19 cellular contexts compared by ENCODE assay signal in the genomic region with DNA sequence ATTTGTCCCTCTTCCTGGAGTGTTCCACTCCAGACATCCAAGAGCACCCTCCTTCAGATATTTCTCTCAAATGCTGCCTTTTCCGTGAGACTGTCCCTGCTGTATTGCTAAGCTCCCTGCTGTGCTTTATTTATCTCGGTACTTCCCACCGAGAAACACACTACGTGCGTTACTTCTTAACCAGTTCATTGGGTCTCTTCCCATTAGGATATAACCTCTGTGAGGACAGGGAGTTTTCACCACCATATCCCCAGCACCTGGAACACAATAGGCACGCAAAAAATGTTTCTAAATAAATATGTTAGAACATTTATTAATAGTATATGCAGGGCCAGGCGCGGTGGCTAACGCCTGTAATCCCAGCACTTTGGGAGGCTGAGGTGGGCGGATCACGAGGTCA.
A peak's percentile ranks its signal among the peaks of the same experiment; 100 is the strongest.
DNase-seq lines count a peak whose midpoint lies in the region; ATAC-seq and TF ChIP-seq lines count a peak whose summit lies in the region.
"Had no signal": no experiment of that assay in that cellular context is flagged by ENCODE, and none has a peak within 500 bp of the region (broad histone marks: within the 10 kb centered on the region; RNA-seq: fewer than 3 reads in every experiment).

No MANE protein-coding gene starts in this region.

- H3K18ac ChIP-seq in IMR-90 (ENCODE audit: low read depth, low read length), result no peak overlapping the region

- peaks cover 5% of the 10 kb centered on the region for H3K36me3 Mint-ChIP-seq in Caco-2 (ENCODE audit: insufficient read depth, unreplicated experiment)
- H3K36me3 Mint-ChIP-seq in WTC11, result no peaks in the 10 kb centered on the region
- H3K36me3 Mint-ChIP-seq: CD14-positive monocyte; CD4-positive, alpha-beta memory T cell; CD4-positive, CD25-positive, alpha-beta regulatory T cell; CD8-positive, alpha-beta memory T cell had no signal

- H2AK5ac ChIP-seq in IMR-90 (ENCODE audit: low read depth, low read length), result no peak overlapping the region

- H3K27ac Mint-ChIP-seq in Caco-2 (ENCODE audit: unreplicated experiment), result peak overlapping the region; percentile 57
- H3K27ac Mint-ChIP-seq in WTC11, result no peak overlapping the region
- H3K27ac Mint-ChIP-seq: CD14-positive monocyte; CD4-positive, alpha-beta memory T cell; CD4-positive, CD25-positive, alpha-beta regulatory T cell; CD8-positive, alpha-beta memory T cell had no signal

- no peak overlapping the region for H3K27ac ChIP-seq in right cardiac atrium (ENCODE audit: low read length)
- H3K27ac ChIP-seq in IMR-90 (ENCODE audit: insufficient read depth, low read length), result no peak overlapping the region
- H3K27ac ChIP-seq: BLaER1 had no signal

- BruUV-seq in Caco-2 (replicated peaks; lab: Mats Ljungman, UMichigan) (no TSS peak), IMR-90 (replicated peaks; lab: Mats Ljungman, UMichigan) (no TSS peak)

- H3K27me3 ChIP-seq in right cardiac atrium (ENCODE audit: control insufficient read depth, insufficient read depth) (no peaks in the 10 kb centered on the region), Caco-2 (replicated peaks; ENCODE audit: control insufficient read depth, insufficient read depth, low read length) (no peaks in the 10 kb centered on the region), IMR-90 (ENCODE audit: control insufficient read depth, insufficient read depth, low read length) (no peaks in the 10 kb centered on the region; the same call in 1 of the 2 replicates)
- H3K27me3 ChIP-seq: BLaER1 had no signal

- H3K9ac ChIP-seq in IMR-90 (ENCODE audit: low read depth, low read length), result no peak overlapping the region
- H3K9ac ChIP-seq: BLaER1 had no signal

- no peak overlapping the region for H3K4me3 ChIP-seq in right cardiac atrium (ENCODE audit: low read length)
- no peak overlapping the region for H3K4me3 ChIP-seq in Caco-2 (ENCODE audit: low read depth, low read length)
- no peak overlapping the region for H3K4me3 ChIP-seq in IMR-90 (ENCODE audit: insufficient read depth, low read depth, low read length)
- H3K4me3 ChIP-seq: BLaER1 had no signal

- no peak for TF ChIP-seq POLR2A in IMR-90 (IDR thresholded peaks at IDR 0.05; ENCODE audit: low read depth, low read length)

- H3K4me1 Mint-ChIP-seq in Caco-2 (ENCODE audit: low read depth, unreplicated experiment) (peaks cover 26% of the 10 kb centered on the region), WTC11 (no peaks in the 10 kb centered on the region)
- H3K4me1 Mint-ChIP-seq: CD14-positive monocyte; CD4-positive, alpha-beta memory T cell; CD4-positive, CD25-positive, alpha-beta regulatory T cell; CD8-positive, alpha-beta memory T cell had no signal

- H3K9me3 Mint-ChIP-seq in Caco-2 (ENCODE audit: unreplicated experiment), result peaks cover 9% of the 10 kb centered on the region
- 0 out of 2 replicates have a peak, but pooled peaks cover 4% of the 10 kb centered on the region for H3K9me3 Mint-ChIP-seq in WTC11

- WGBS in right cardiac atrium, result 84% methylated on average over 11 of the region's 11 CpGs
- no CpG with 5 or more reads among the region's 11 CpGs for WGBS in IMR-90 (ENCODE audit: extremely low coverage in 2 of 2, insufficient read length in 1 of 2), 2 experiments

- dilution Hi-C loops in IMR-90 (cut with HindIII; ENCODE audit: low sequenced_read_pairs, unreplicated experiment), result no loop called here

- H4K20me1 ChIP-seq in IMR-90 (ENCODE audit: insufficient read depth, low read length), result no peaks in the 10 kb centered on the region
- H4K20me1 ChIP-seq: BLaER1 had no signal

- no peak overlapping the region for H3K4ac ChIP-seq in IMR-90 (ENCODE audit: low read depth, low read length)

- H3K23ac ChIP-seq in IMR-90 (ENCODE audit: low read depth, low read length), result no peak overlapping the region

- H3K79me1 ChIP-seq in IMR-90 (ENCODE audit: low read depth in 1 of 2, low read length in 2 of 2), result no peaks in the 10 kb centered on the region

- H2BK5ac ChIP-seq in IMR-90 (ENCODE audit: low read depth, low read length, poor library complexity, severe bottlenecking), result no peak overlapping the region

- H2BK20ac ChIP-seq in IMR-90 (ENCODE audit: low read depth, low read length), result no peak overlapping the region

- no peak overlapping the region for H2BK120ac ChIP-seq in IMR-90 (ENCODE audit: low read depth, low read length)

- no peak overlapping the region for H3K56ac ChIP-seq in IMR-90 (ENCODE audit: extremely low read depth, insufficient read depth, low read length)

- no peak for TF ChIP-seq CTCF in Caco-2 (IDR thresholded peaks at IDR 0.05; ENCODE audit: insufficient read depth in 1 of 2, low read depth in 1 of 2, low read length in 1 of 2, severe bottlenecking in 1 of 2, unreplicated experiment in 1 of 2)
- TF ChIP-seq CTCF in IMR-90 (conservative IDR thresholded peaks at IDR 0.05; ENCODE audit: low read depth, low read length), result no peak
- TF ChIP-seq CTCF in WTC11 (IDR thresholded peaks at IDR 0.05), result no peak

- DNase-seq in Right ventricle myocardium inferior (ENCODE audit: missing footprints) (no peak), right cardiac atrium (no peak), Caco-2 (no peak), IMR-90 (no peak), NCI-H128 (lab: John Stamatoyannopoulos, UW; ENCODE audit: unreplicated experiment) (no peak), WTC11 (ENCODE audit: low spot score) (no peak)
- DNase-seq: 8988T; ACHN; BE2C; C1 segment of cervical spinal cord; Calu3; CD4-positive, alpha-beta memory T cell; CD4-positive, CD25-positive, alpha-beta regulatory T cell; CD8-positive, alpha-beta memory T cell; COR-L47; DMS79 treated with DMSO at 0.1 percent for 48 hours; GF-D8 had no signal

- H3K4me2 ChIP-seq in IMR-90 (ENCODE audit: low read depth, low read length), result no peak overlapping the region
- H3K4me2 ChIP-seq: BLaER1 had no signal

- ATAC-seq in Right ventricle myocardium inferior, result peak; percentile 51
- ATAC-seq in right cardiac atrium, result no peak
- ATAC-seq in IMR-90 (ENCODE audit: low read depth), result no peak
- no peak for ATAC-seq in WTC11

- no peak overlapping the region for H4K91ac ChIP-seq in IMR-90 (ENCODE audit: insufficient read depth, low read depth, low read length)

- H2AK9ac ChIP-seq in IMR-90 (replicated peaks; ENCODE audit: low read depth, low read length, poor library complexity), result no peak overlapping the region

- intact Hi-C loops in Right ventricle myocardium inferior (cut with DNase I), result no loop called here
- intact Hi-C loops in right cardiac atrium (cut with DNase I), result no loop called here
- intact Hi-C loops in Caco-2 (cut with micrococcal nuclease; ENCODE audit: unreplicated experiment), result loop anchor here (2.0 kb wide), 1 partner anchor 53 kb away; no protein-coding TSS in a partner anchor
- intact Hi-C loops in IMR-90 (cut with micrococcal nuclease), result no loop called here

- H3K4me3 Mint-ChIP-seq in Caco-2 (ENCODE audit: unreplicated experiment), result no peak overlapping the region
- no peak overlapping the region for H3K4me3 Mint-ChIP-seq in WTC11
- H3K4me3 Mint-ChIP-seq: CD14-positive monocyte; CD4-positive, alpha-beta memory T cell; CD4-positive, CD25-positive, alpha-beta regulatory T cell; CD8-positive, alpha-beta memory T cell had no signal

- H2BK15ac ChIP-seq in IMR-90 (ENCODE audit: low read depth, low read length), result no peak overlapping the region

- H3K9me3 ChIP-seq in right cardiac atrium (ENCODE audit: control insufficient read depth, low read length) (no peaks in the 10 kb centered on the region), Caco-2 (no peaks in the 10 kb centered on the region), IMR-90 (ENCODE audit: control insufficient read depth, insufficient read depth, low read length) (no peaks in the 10 kb centered on the region)
- H3K9me3 ChIP-seq: BE2C, BLaER1 had no signal

- H3K14ac ChIP-seq in IMR-90 (replicated peaks; ENCODE audit: low read depth, low read length), result no peak overlapping the region

- no peak overlapping the region for H4K8ac ChIP-seq in IMR-90 (ENCODE audit: low read depth in 2 of 2, low read length in 2 of 2)

- H2AFZ ChIP-seq in IMR-90 (replicated peaks; ENCODE audit: low read length, poor library complexity), result peak overlapping the region; percentile 36

- POLR2A ChIA-PET in Caco-2 (lab: Charles Lee) (no interaction called here), IMR-90 (lab: Charles Lee; ENCODE audit: unreplicated experiment) (no interaction called here), WTC11 (lab: Charles Lee) (no interaction called here)

- no peak for TF ChIP-seq RAD21 in IMR-90 (IDR thresholded peaks at IDR 0.05; ENCODE audit: low read length)

- H3K4me1 ChIP-seq in right cardiac atrium (ENCODE audit: control insufficient read depth, insufficient read depth, low read length), result no peaks in the 10 kb centered on the region
- peaks cover 32% of the 10 kb centered on the region for H3K4me1 ChIP-seq in Caco-2
- H3K4me1 ChIP-seq in IMR-90 (ENCODE audit: control insufficient read depth, insufficient read depth, low read length), result no peaks in the 10 kb centered on the region
- H3K4me1 ChIP-seq: BE2C, BLaER1 had no signal

- no peak overlapping the region for H4K5ac ChIP-seq in IMR-90 (ENCODE audit: low read depth, low read length)

- CTCF ChIA-PET in Caco-2 (lab: Charles Lee) (no interaction called here), IMR-90 (lab: Yijun Ruan, JAX) (no interaction called here), WTC11 (lab: Charles Lee) (no interaction called here)

- no peaks in the 10 kb centered on the region for H3K9me1 ChIP-seq in IMR-90 (ENCODE audit: insufficient read depth, low read length)

- H3K36me3 ChIP-seq in Caco-2 (ENCODE audit: control insufficient read depth, insufficient read depth, low read length) (no peaks in the 10 kb centered on the region), IMR-90 (ENCODE audit: control insufficient read depth, insufficient read depth, low read length) (no peaks in the 10 kb centered on the region)
- H3K36me3 ChIP-seq: BE2C, BLaER1 had no signal

- in situ Hi-C loops in IMR-90 (cut with MboI; ENCODE audit: low sequenced_read_pairs), result no loop called here

- H3K27me3 Mint-ChIP-seq in Caco-2 (ENCODE audit: insufficient read depth, unreplicated experiment) (no peaks in the 10 kb centered on the region), WTC11 (ENCODE audit: low read depth) (no peaks in the 10 kb centered on the region; the same call in 1 of the 2 replicates)
- H3K27me3 Mint-ChIP-seq: CD4-positive, CD25-positive, alpha-beta regulatory T cell; CD8-positive, alpha-beta memory T cell had no signal

TF ChIP-seq in IMR-90, 13 proteins besides CTCF, POLR2A, EP300 and RAD21 (continues in another document):
- no peak for TF ChIP-seq MAFK (IDR thresholded peaks at IDR 0.05; ENCODE audit: low read depth, low read length)
- no peak for TF ChIP-seq CEBPB (IDR thresholded peaks at IDR 0.05; ENCODE audit: low read depth, low read length)
- TF ChIP-seq RCOR1 (IDR thresholded peaks at IDR 0.05; ENCODE audit: insufficient replicate concordance, low read length), result no peak

TF ChIP-seq in WTC11, 78 proteins besides CTCF, POLR2A, EP300 and RAD21 (continues in another document):
- no peak for TF ChIP-seq FOXK1 (CRISPR knock-in tag; IDR thresholded peaks at IDR 0.05)
- TF ChIP-seq, protein P1, sequence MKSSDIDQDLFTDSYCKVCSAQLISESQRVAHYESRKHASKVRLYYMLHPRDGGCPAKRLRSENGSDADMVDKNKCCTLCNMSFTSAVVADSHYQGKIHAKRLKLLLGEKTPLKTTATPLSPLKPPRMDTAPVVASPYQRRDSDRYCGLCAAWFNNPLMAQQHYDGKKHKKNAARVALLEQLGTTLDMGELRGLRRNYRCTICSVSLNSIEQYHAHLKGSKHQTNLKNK (CRISPR knock-in tag; IDR thresholded peaks at IDR 0.05), result no peak
